7 cellular contexts compared by ENCODE assay signal in the genomic region with DNA sequence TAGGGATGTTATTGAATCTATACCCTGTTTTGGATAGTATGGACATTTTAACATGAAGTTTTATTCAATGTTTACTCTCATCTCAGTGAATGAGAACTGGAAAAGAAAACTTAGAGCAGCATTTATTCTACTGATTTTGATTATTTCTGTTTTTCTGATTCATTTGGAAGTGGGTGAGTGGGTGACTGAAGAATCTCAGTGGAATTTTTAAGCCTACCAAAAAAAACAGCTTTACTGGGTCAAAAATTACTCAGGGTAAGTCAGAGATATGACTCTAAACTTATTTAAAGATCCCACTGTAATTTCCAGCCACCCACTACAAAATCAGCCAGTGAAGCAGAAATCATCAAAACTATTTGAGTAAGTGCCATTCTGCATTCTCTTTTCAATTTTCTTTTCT.
DNase-seq lines count a peak whose midpoint lies in the region; ATAC-seq, FAIRE-seq and TF ChIP-seq lines count a peak whose summit lies in the region.
"Not testable (repeated sequence)": the region's sequence is repeated elsewhere in the genome, so short reads cannot be mapped to it uniquely, and the experiment has no call there.

No MANE protein-coding gene starts in this region.

- H3K9ac ChIP-seq in IMR-90 (ENCODE audit: low read depth, low read length); astrocyte (ENCODE audit: low read length); smooth muscle cell (ENCODE audit: low read depth): not testable (repeated sequence)

- not testable (repeated sequence) for H3K79me1 ChIP-seq in IMR-90 (ENCODE audit: low read depth in 1 of 2, low read length in 2 of 2)

- not testable (repeated sequence) for H3K9me1 ChIP-seq in IMR-90 (ENCODE audit: insufficient read depth, low read length)

- H3K27ac ChIP-seq in IMR-90 (ENCODE audit: insufficient read depth, low read length), result not testable (repeated sequence)
- H3K27ac ChIP-seq in astrocyte (ENCODE audit: low read depth, low read length) (peak overlapping the region; percentile 61), osteoblast (ENCODE audit: low read depth, low read length) (peak overlapping the region; percentile 90), smooth muscle cell (ENCODE audit: low read depth) (peak overlapping the region; percentile 34)

- DNase-seq in AG10803 (ENCODE audit: low read depth), result peak; percentile 1
- DNase-seq in IMR-90, result peak; percentile 42
- peak; percentile 20 for DNase-seq in astrocyte (ENCODE audit: low read depth)
- DNase-seq in choroid plexus epithelial cell (ENCODE audit: low read depth), result peak; percentile 15
- DNase-seq in fibroblast of peridontal ligament (ENCODE audit: extremely low read depth), result peak; percentile 51
- not testable (repeated sequence) for DNase-seq in osteoblast (ENCODE audit: insufficient read length, low spot score, missing footprints); smooth muscle cell (lab: John Stamatoyannopoulos, UW; ENCODE audit: unreplicated experiment)

- not testable (repeated sequence) for H3K36me3 Mint-ChIP-seq in astrocyte (ENCODE audit: low read depth, unreplicated experiment)

- not testable (repeated sequence) for TF ChIP-seq RAD21 in IMR-90 (IDR thresholded peaks at IDR 0.05; ENCODE audit: low read length)

- H2AK5ac ChIP-seq in IMR-90 (ENCODE audit: low read depth, low read length), result not testable (repeated sequence)

- H3K4me3 Mint-ChIP-seq in astrocyte (ENCODE audit: unreplicated experiment), result not testable (repeated sequence)

- not testable (repeated sequence) for H2BK20ac ChIP-seq in IMR-90 (ENCODE audit: low read depth, low read length)

- not testable (repeated sequence) for H3K4me1 Mint-ChIP-seq in astrocyte (ENCODE audit: low read depth, unreplicated experiment)

- intact Hi-C loops in IMR-90 (cut with micrococcal nuclease), result not testable (repeated sequence)

- not testable (repeated sequence) for H4K8ac ChIP-seq in IMR-90 (ENCODE audit: low read depth in 2 of 2, low read length in 2 of 2)

- dilution Hi-C loops in IMR-90 (cut with HindIII; ENCODE audit: low sequenced_read_pairs, unreplicated experiment), result not testable (repeated sequence)

- not testable (repeated sequence) for H4K91ac ChIP-seq in IMR-90 (ENCODE audit: insufficient read depth, low read depth, low read length)

- not testable (repeated sequence) for H3K79me2 ChIP-seq in astrocyte (ENCODE audit: insufficient read depth, low read length); osteoblast (ENCODE audit: insufficient read depth, low read length); smooth muscle cell (ENCODE audit: low read depth)

- not testable (repeated sequence) for H3K36me3 ChIP-seq in IMR-90 (ENCODE audit: control insufficient read depth, insufficient read depth, low read length); astrocyte (ENCODE audit: insufficient read depth, low read length); osteoblast (ENCODE audit: insufficient read depth, low read length); smooth muscle cell (ENCODE audit: low read depth)

- not testable (repeated sequence) for H3K27me3 Mint-ChIP-seq in astrocyte (ENCODE audit: low read depth, unreplicated experiment)

- H2BK15ac ChIP-seq in IMR-90 (ENCODE audit: low read depth, low read length), result not testable (repeated sequence)

- not testable (repeated sequence) for H3K9me3 ChIP-seq in IMR-90 (ENCODE audit: control insufficient read depth, insufficient read depth, low read length); astrocyte (ENCODE audit: insufficient read depth, low read depth, low read length); osteoblast (ENCODE audit: low read depth, low read length); smooth muscle cell (replicated peaks; ENCODE audit: low read depth)

- not testable (repeated sequence) for H2AK9ac ChIP-seq in IMR-90 (replicated peaks; ENCODE audit: low read depth, low read length, poor library complexity)

- H3K56ac ChIP-seq in IMR-90 (ENCODE audit: extremely low read depth, insufficient read depth, low read length), result not testable (repeated sequence)

- H4K20me1 ChIP-seq in IMR-90 (ENCODE audit: insufficient read depth, low read length); astrocyte (ENCODE audit: insufficient read depth, low read length); osteoblast (ENCODE audit: insufficient read depth, low read length); smooth muscle cell (ENCODE audit: low read depth): not testable (repeated sequence)

- in situ Hi-C loops in IMR-90 (cut with MboI; ENCODE audit: low sequenced_read_pairs), result not testable (repeated sequence)

- H4K5ac ChIP-seq in IMR-90 (ENCODE audit: low read depth, low read length), result not testable (repeated sequence)

- CTCF ChIA-PET in IMR-90 (lab: Yijun Ruan, JAX), result not testable (repeated sequence)

- not testable (repeated sequence) for H3K4me3 ChIP-seq in AG10803 (ENCODE audit: low read length); IMR-90 (ENCODE audit: insufficient read depth, low read depth, low read length); astrocyte (ENCODE audit: insufficient read depth, low read depth, low read length); choroid plexus epithelial cell (ENCODE audit: low read depth, low read length); osteoblast (ENCODE audit: insufficient read depth, low read length); smooth muscle cell

- not testable (repeated sequence) for H3K4ac ChIP-seq in IMR-90 (ENCODE audit: low read depth, low read length)

- not testable (repeated sequence) for H3K4me2 ChIP-seq in IMR-90 (ENCODE audit: low read depth, low read length)
- H3K4me2 ChIP-seq in astrocyte (ENCODE audit: low read length), result peak overlapping the region; percentile 51
- H3K4me2 ChIP-seq in osteoblast (ENCODE audit: insufficient read depth, low read length), result peak overlapping the region; percentile 40
- peak overlapping the region; percentile 44 for H3K4me2 ChIP-seq in smooth muscle cell

- H2BK120ac ChIP-seq in IMR-90 (ENCODE audit: low read depth, low read length), result not testable (repeated sequence)

- not testable (repeated sequence) for H3K9me3 Mint-ChIP-seq in astrocyte (ENCODE audit: unreplicated experiment)

- H3K18ac ChIP-seq in IMR-90 (ENCODE audit: low read depth, low read length), result not testable (repeated sequence)

- FAIRE-seq in astrocyte (lab: Jason Lieb, UNC), result not testable (repeated sequence)

- H3F3A ChIP-seq in smooth muscle cell (ENCODE audit: low read depth), result not testable (repeated sequence)

- not testable (repeated sequence) for H2AFZ ChIP-seq in IMR-90 (replicated peaks; ENCODE audit: low read length, poor library complexity); astrocyte (ENCODE audit: low read depth, low read length); osteoblast (ENCODE audit: low read length); smooth muscle cell (ENCODE audit: low read depth)

- TF ChIP-seq CTCF in AG10803 (conservative IDR thresholded peaks at IDR 0.05; ENCODE audit: low read length); IMR-90 (conservative IDR thresholded peaks at IDR 0.05; ENCODE audit: low read depth, low read length); astrocyte (IDR thresholded peaks at IDR 0.05; ENCODE audit: insufficient read depth, low read depth, low read length); choroid plexus epithelial cell (conservative IDR thresholded peaks at IDR 0.05; ENCODE audit: low read depth, low read length); osteoblast (IDR thresholded peaks at IDR 0.05; ENCODE audit: extremely low read depth, low read depth, low read length); smooth muscle cell (IDR thresholded peaks at IDR 0.05; ENCODE audit: borderline replicate concordance, insufficient read depth, poor library complexity, severe bottlenecking): not testable (repeated sequence)

- not testable (repeated sequence) for H3K14ac ChIP-seq in IMR-90 (replicated peaks; ENCODE audit: low read depth, low read length)

- not testable (repeated sequence) for H3K27ac Mint-ChIP-seq in astrocyte (ENCODE audit: unreplicated experiment)

- POLR2A ChIA-PET in IMR-90 (lab: Charles Lee; ENCODE audit: unreplicated experiment), result not testable (repeated sequence)

- peak overlapping the region; percentile 33 for H2BK5ac ChIP-seq in IMR-90 (ENCODE audit: low read depth, low read length, poor library complexity, severe bottlenecking)

- not testable (repeated sequence) for TF ChIP-seq POLR2A in IMR-90 (IDR thresholded peaks at IDR 0.05; ENCODE audit: low read depth, low read length)

- H3K23ac ChIP-seq in IMR-90 (ENCODE audit: low read depth, low read length), result not testable (repeated sequence)

- not testable (repeated sequence) for BruUV-seq in IMR-90 (replicated peaks; lab: Mats Ljungman, UMichigan)

- ATAC-seq in IMR-90 (ENCODE audit: low read depth), result peak; percentile 83

- not testable (repeated sequence) for H3K4me1 ChIP-seq in IMR-90 (ENCODE audit: control insufficient read depth, insufficient read depth, low read length); astrocyte (ENCODE audit: insufficient read depth, low read length); osteoblast (ENCODE audit: insufficient read depth, low read length); smooth muscle cell (ENCODE audit: low read depth)

- H3K27me3 ChIP-seq in IMR-90 (ENCODE audit: control insufficient read depth, insufficient read depth, low read length); astrocyte (ENCODE audit: insufficient read depth, low read length); osteoblast (ENCODE audit: insufficient read depth, low read length); smooth muscle cell (ENCODE audit: low read depth): not testable (repeated sequence)
